ENCODE assay signal across 8 cellular contexts in genomic region chr6:154683756-154684523, GRCh38. TPM values are rescaled to one million over a fixed set of nuclear protein-coding genes. Genes with fewer than 3 reads are reported as not detected.
DNase-seq lines count a peak whose midpoint lies in the region; ATAC-seq and TF ChIP-seq lines count a peak whose summit lies in the region.

No MANE protein-coding gene starts in this region.

- no peak overlapping the region for H3K18ac ChIP-seq in mesendoderm (ENCODE audit: low read length)

- no peak overlapping the region for H2BK15ac ChIP-seq in mesendoderm (replicated peaks; ENCODE audit: low read depth)

- no peak overlapping the region for H4K8ac ChIP-seq in mesendoderm (ENCODE audit: low read depth, low read length)

- H2BK5ac ChIP-seq in mesendoderm (ENCODE audit: low read length) = no peak overlapping the region

- no peak overlapping the region for H3K23ac ChIP-seq in mesendoderm (ENCODE audit: low read length)

- H2BK120ac ChIP-seq in mesendoderm (ENCODE audit: low read depth, low read length) = no peak overlapping the region

- no peak overlapping the region for H3K27ac ChIP-seq in mesendoderm (ENCODE audit: low read depth, low read length)

- WGBS in mesendoderm (ENCODE audit: extremely low coverage, insufficient coverage, low lambda C conversion rate) = no CpG with 5 or more reads among the region's 4 CpGs

- H3K4me1 ChIP-seq in mesendoderm (ENCODE audit: control insufficient read depth, low read depth, low read length) = no peaks in the 10 kb centered on the region

- no peak overlapping the region for H3K4ac ChIP-seq in mesendoderm (ENCODE audit: low read depth, low read length)

- H3K56ac ChIP-seq in mesendoderm (ENCODE audit: low read length) = no peak overlapping the region

- DNase-seq in AG10803 (ENCODE audit: low read depth) = peak; percentile 23
- DNase-seq in medulla oblongata (ENCODE audit: extremely low spot score) = peak; percentile 59
- no peak for DNase-seq in mesendoderm
- no peak for DNase-seq in anterior cingulate cortex (lab: John Stamatoyannopoulos, UW)
- DNase-seq in UCSD-AML1 (lab: John Stamatoyannopoulos, UW; ENCODE audit: unreplicated experiment) = no peak

- no peak overlapping the region for H3K4me3 ChIP-seq in AG10803 (ENCODE audit: low read length)
- H3K4me3 ChIP-seq in mesendoderm (ENCODE audit: low read length) = no peak overlapping the region

- no peaks in the 10 kb centered on the region for H3K79me1 ChIP-seq in mesendoderm (ENCODE audit: low read length)

- H2AK5ac ChIP-seq in mesendoderm (ENCODE audit: low read length) = no peak overlapping the region

- H3K79me2 ChIP-seq in mesendoderm (ENCODE audit: control insufficient read depth, insufficient read depth, low read length) = no peaks in the 10 kb centered on the region

- H3K9ac ChIP-seq in mesendoderm (ENCODE audit: low read length) = no peak overlapping the region

- ATAC-seq in GM19035 (IDR thresholded peaks at IDR 0.05; ENCODE audit: unreplicated experiment) = peak; percentile 79
- ATAC-seq in HG03103 (IDR thresholded peaks at IDR 0.05; ENCODE audit: low read depth, unreplicated experiment) = peak; percentile 94
- peak; percentile 88 for ATAC-seq in SK-N-SH treated with all-trans-retinoic acid at 6 μM for 48 hours

- no peak for TF ChIP-seq CTCF in AG10803 (conservative IDR thresholded peaks at IDR 0.05; ENCODE audit: low read length)

- no peaks in the 10 kb centered on the region for H3K27me3 ChIP-seq in mesendoderm (ENCODE audit: insufficient read depth, low read length, poor library complexity)

- H3K4me2 ChIP-seq in mesendoderm (ENCODE audit: low read length) = no peak overlapping the region

- H3K36me3 ChIP-seq in mesendoderm (ENCODE audit: control insufficient read depth, insufficient read depth, low read length) = no peaks in the 10 kb centered on the region

- H4K5ac ChIP-seq in mesendoderm (ENCODE audit: low read length) = no peak overlapping the region

TF ChIP-seq in SK-N-SH treated with all-trans-retinoic acid at 6 μM for 48 hours, 23 proteins besides CTCF, POLR2A, EP300 and RAD21:
- TF ChIP-seq ZNF70 (CRISPR knock-in tag; IDR thresholded peaks at IDR 0.05) = no peak
- TF ChIP-seq ZFP30 (CRISPR knock-in tag; IDR thresholded peaks at IDR 0.05) = peak; percentile 46; the same call in 1 of the 2 replicates
- TF ChIP-seq PPARA (CRISPR knock-in tag; IDR thresholded peaks at IDR 0.05; ENCODE audit: borderline replicate concordance) = no peak

RNA-seq across cellular contexts. Expression of gene SCAF8, which starts 49.3 kb away (rescaled TPM):
- polyA plus RNA-seq in mesendoderm (2013, experiment 1 of 2) = 33.0 TPM
- polyA plus RNA-seq in mesendoderm (2013, experiment 2 of 2) = 32.2 TPM

Comparison
In these comparisons a context has a peak if more than half of its experiments do, and no peak if none do; other contexts are left out.
1. DNase-seq: peak in AG10803 (single experiment) and medulla oblongata (single experiment); none in mesendoderm (single experiment), anterior cingulate cortex (0 of 58) and UCSD-AML1 (single experiment).
2. Peak in every context shown above with its lines, with median percentiles within 50 percentile points of each other: ATAC-seq.